16 cellular contexts compared by ENCODE assay signal in genomic region chr18:49013961-49014604, GRCh38.
DNase-seq lines count a peak whose midpoint lies in the region; ATAC-seq and TF ChIP-seq lines count a peak whose summit lies in the region.
"Had no signal": no experiment of that assay in that cellular context is flagged by ENCODE, and none has a peak within 500 bp of the region (broad histone marks: within the 10 kb centered on the region; RNA-seq: fewer than 3 reads in every experiment).

No MANE protein-coding gene starts in this region.

- CTCF ChIA-PET in HEK293 (lab: Yijun Ruan, JAX), result no interaction called here

- H3K4me3 ChIP-seq in DND-41 (ENCODE audit: low read depth in 1 of 2, low read length in 2 of 2) (no peak overlapping the region), HEK293 (ENCODE audit: low read depth, low read length) (no peak overlapping the region), dorsolateral prefrontal cortex (no peak overlapping the region)
- H3K4me3 ChIP-seq: SJSA1, skin epidermis had no signal

- H3K4me1 ChIP-seq in DND-41 (ENCODE audit: insufficient read depth, low read length) (no peaks in the 10 kb centered on the region), HEK293 (ENCODE audit: control insufficient read depth, insufficient read depth, low read length) (peaks cover 9% of the 10 kb centered on the region)

- H2AFZ ChIP-seq in DND-41 (ENCODE audit: low read depth, low read length), result no peak overlapping the region

- no peak overlapping the region for H3K9ac ChIP-seq in DND-41 (ENCODE audit: low read depth, low read length)

- H3K27me3 ChIP-seq in DND-41 (ENCODE audit: insufficient read depth, low read length, poor library complexity), result no peaks in the 10 kb centered on the region
- no peaks in the 10 kb centered on the region for H3K27me3 ChIP-seq in dorsolateral prefrontal cortex
- H3K27me3 ChIP-seq: SJSA1 had no signal

- no peaks in the 10 kb centered on the region for H3K79me2 ChIP-seq in DND-41 (ENCODE audit: insufficient read depth, low read length)

- ATAC-seq in DND-41 (ENCODE audit: insufficient read depth, low read depth) (no peak), omental fat pad (ENCODE audit: low FRiP score) (no peak), HG02970 (IDR thresholded peaks at IDR 0.05; ENCODE audit: low FRiP score, unreplicated experiment) (no peak)
- ATAC-seq: left colon had no signal

- POLR2A ChIA-PET in HEK293 (lab: Yijun Ruan, JAX), result interaction anchor here (0.6 to 1.3 kb wide), 4 partner anchors 12 to 61 kb away, joined by 3 to 4 read pairs (median 3); no protein-coding TSS in a partner anchor

- peak; percentile 2 for DNase-seq in DND-41
- peak in 8 of 10 donors; percentile 0 to 35 (median 17) for DNase-seq in dorsolateral prefrontal cortex
- DNase-seq in omental fat pad (ENCODE audit: low spot score), result peak; percentile 18
- no peak for DNase-seq in mucosa of gallbladder (ENCODE audit: low spot score)
- DNase-seq in G401 (ENCODE audit: low spot score), result no peak
- DNase-seq in DMS 273 (lab: John Stamatoyannopoulos, UW; ENCODE audit: unreplicated experiment), result no peak
- DNase-seq: activated CD4-positive, alpha-beta T cell treated with anti-CD3 and anti-CD28 coated beads, Interleukin-2, amount 10 ng/mL, durations not matched to agents 7 days and 5 days; amygdala; IMR-90; left colon; NCI-H2029; NCI-H524 had no signal

- in situ Hi-C loops in G401 (cut with HindIII; ENCODE audit: low sequenced_read_pairs), result no loop called here

- no peaks in the 10 kb centered on the region for H3K36me3 ChIP-seq in DND-41 (ENCODE audit: insufficient read depth, low read length)
- no peaks in the 10 kb centered on the region for H3K36me3 ChIP-seq in HEK293 (ENCODE audit: control insufficient read depth in 2 of 2, insufficient read depth in 1 of 2, low read length in 2 of 2)
- H3K36me3 ChIP-seq: SJSA1 had no signal

- no peak overlapping the region for H3K4me2 ChIP-seq in DND-41 (ENCODE audit: insufficient read depth, low read length)

- H3K27ac ChIP-seq in DND-41 (ENCODE audit: low read length), result no peak overlapping the region
- H3K27ac ChIP-seq in HEK293 (ENCODE audit: extremely low read depth, low read depth, low read length), result no peak overlapping the region
- H3K27ac ChIP-seq in dorsolateral prefrontal cortex, result no peak overlapping the region
- H3K27ac ChIP-seq: SJSA1, skin epidermis had no signal

- H3K9me3 ChIP-seq in DND-41 (ENCODE audit: insufficient read depth, low read length, severe bottlenecking) (no peaks in the 10 kb centered on the region), HEK293 (ENCODE audit: control insufficient read depth, insufficient read depth, low read depth, low read length) (no peaks in the 10 kb centered on the region)
- H3K9me3 ChIP-seq: SJSA1 had no signal

- TF ChIP-seq CTCF in DND-41 (IDR thresholded peaks at IDR 0.05; ENCODE audit: borderline replicate concordance, extremely low read depth, low read length, poor library complexity, severe bottlenecking) (no peak), HEK293 (tag by site-specific recombination; IDR thresholded peaks at IDR 0.05) (no peak), dorsolateral prefrontal cortex (IDR thresholded peaks at IDR 0.05 in 54 of 56, conservative IDR thresholded peaks at IDR 0.05 in 2 of 56; ENCODE audit: low read depth in 1 of 56, partially characterized antibody in 56 of 56) (no peak), omental fat pad (IDR thresholded peaks at IDR 0.05) (no peak)

- H4K20me1 ChIP-seq in DND-41 (ENCODE audit: insufficient read depth, low read length), result no peaks in the 10 kb centered on the region

- intact Hi-C loops in dorsolateral prefrontal cortex (cut with DNase I), result no loop called here

TF ChIP-seq in HEK293, 187 proteins besides CTCF, POLR2A, EP300 and RAD21:
- TF ChIP-seq SCRT2 (tag by site-specific recombination; IDR thresholded peaks at IDR 0.05) (no peak), ZBTB8A (tag by site-specific recombination; IDR thresholded peaks at IDR 0.05) (no peak), HOXD13 (CRISPR knock-in tag; IDR thresholded peaks at IDR 0.05; ENCODE audit: borderline replicate concordance) (no peak), ZFHX2 (tag by site-specific recombination; conservative IDR thresholded peaks at IDR 0.05) (peak; percentile 30; the same call in 1 of the 2 replicates), ZNF645 (tag by site-specific recombination; IDR thresholded peaks at IDR 0.05) (no peak), KLF1 (tag by site-specific recombination; IDR thresholded peaks at IDR 0.05) (no peak), ZNF660 (tag by site-specific recombination; IDR thresholded peaks at IDR 0.05) (no peak), ZBTB17 (tag by site-specific recombination; IDR thresholded peaks at IDR 0.05) (no peak), ZNF76 (tag by site-specific recombination; IDR thresholded peaks at IDR 0.05; ENCODE audit: borderline replicate concordance, low read depth) (no peak), EGR2 (tag by site-specific recombination; IDR thresholded peaks at IDR 0.05; ENCODE audit: low read depth) (peak; percentile 60)

Comparison
In these comparisons a context has a peak if more than half of its experiments do, and no peak if none do; other contexts are left out.
1. DNase-seq: peak in DND-41 (single experiment), dorsolateral prefrontal cortex (8 of 10) and omental fat pad (single experiment); none in mucosa of gallbladder (single experiment), G401 (single experiment) and DMS 273 (single experiment).